ENCODE assay signal across 9 cellular contexts in the genomic region with DNA sequence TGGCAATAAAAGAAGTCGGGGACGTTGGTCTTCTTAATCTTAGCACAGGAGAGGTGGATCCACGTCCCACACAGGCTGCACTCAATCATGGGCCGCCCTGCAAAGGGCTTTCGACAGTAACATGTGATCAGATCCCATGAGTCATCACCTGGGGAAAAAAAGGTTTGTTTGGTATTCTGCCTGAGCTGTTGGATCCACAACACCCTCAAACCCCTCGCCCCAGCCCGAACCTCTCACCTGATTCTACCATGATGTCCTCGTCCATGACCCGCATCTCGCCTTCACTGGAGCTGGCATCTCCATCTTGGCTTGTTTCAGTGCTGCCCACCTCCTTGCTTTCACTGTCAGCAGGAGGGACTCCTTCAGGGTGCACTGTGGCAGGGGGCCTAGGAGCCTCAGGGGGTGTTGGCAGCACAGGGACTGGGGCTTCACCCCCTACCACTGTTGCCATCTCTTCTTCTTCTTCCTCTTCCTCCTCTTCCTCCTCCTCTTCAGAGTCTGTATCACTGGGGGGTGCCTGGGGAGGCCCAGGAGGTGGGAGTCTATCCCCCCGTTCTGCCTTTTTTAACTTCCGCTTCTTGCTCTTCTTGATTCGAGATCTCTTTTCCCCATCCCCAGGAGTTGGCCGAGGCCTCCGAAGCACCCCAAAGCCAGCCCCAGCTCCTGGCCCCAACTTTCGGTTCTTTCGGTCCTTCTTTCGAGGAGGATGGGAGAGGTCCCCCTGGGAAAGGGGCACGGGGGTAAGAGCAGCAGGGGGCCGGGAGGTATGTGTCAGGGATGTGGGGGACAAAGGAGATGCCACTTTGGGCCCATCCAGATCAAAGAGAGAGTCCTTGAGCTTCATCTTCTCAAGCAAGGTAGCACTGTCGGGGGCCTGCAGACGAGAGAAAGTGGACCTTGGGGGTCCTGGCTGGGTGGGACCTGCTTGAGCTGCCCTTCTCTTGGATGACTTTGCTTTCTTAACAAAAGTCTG. TPM values are rescaled to one million over a fixed set of nuclear protein-coding genes. Genes with fewer than 3 reads are reported as not detected.
DNase-seq lines count a peak whose midpoint lies in the region; ATAC-seq and TF ChIP-seq lines count a peak whose summit lies in the region.
"Had no signal": no experiment of that assay in that cellular context is flagged by ENCODE, and none has a peak within 500 bp of the region (broad histone marks: within the 10 kb centered on the region; RNA-seq: fewer than 3 reads in every experiment).

No MANE protein-coding gene starts in this region.

- DNase-seq in Calu3 (no peak), M059J (ENCODE audit: low read depth) (peak; percentile 62), breast epithelium (ENCODE audit: low spot score in 2 of 2) (no peak), epidermal melanocyte (ENCODE audit: insufficient read length, low spot score) (no peak), SJCRH30 (no peak)
- no peak for DNase-seq in effector memory CD4-positive, alpha-beta T cell
- DNase-seq: MG63 had no signal

- H3K9ac ChIP-seq in neural cell (ENCODE audit: low read length), result no peak overlapping the region

- no peaks in the 10 kb centered on the region for H3K9me2 ChIP-seq in neural cell (ENCODE audit: insufficient read depth, low read length)

- H3K79me2 ChIP-seq in neural cell (replicated peaks; ENCODE audit: insufficient read depth, low read length), result peaks cover 82% of the 10 kb centered on the region

- H3K4me1 ChIP-seq in breast epithelium (peaks cover 0 to 24% of the 10 kb centered on the region in 2 donors), SJCRH30 (0 out of 2 replicates have a peak, but pooled peaks cover 4% of the 10 kb centered on the region)
- H3K4me1 ChIP-seq in effector memory CD4-positive, alpha-beta T cell (ENCODE audit: control insufficient read depth, insufficient read depth, low read length, poor library complexity, severe bottlenecking), result peaks cover 32% of the 10 kb centered on the region

- H3K27me3 Mint-ChIP-seq in Calu3 (ENCODE audit: unreplicated experiment), result no peaks in the 10 kb centered on the region

- H3K9me3 ChIP-seq in breast epithelium (no peaks in the 10 kb centered on the region), neural cell (ENCODE audit: low read length) (no peaks in the 10 kb centered on the region), SJCRH30 (replicated peaks) (no peaks in the 10 kb centered on the region)
- no peaks in the 10 kb centered on the region for H3K9me3 ChIP-seq in effector memory CD4-positive, alpha-beta T cell (ENCODE audit: control insufficient read depth, low read length)
- H3K9me3 ChIP-seq: MG63 had no signal

- intact Hi-C loops in Calu3 (cut with micrococcal nuclease; ENCODE audit: unreplicated experiment), result no loop called here
- intact Hi-C loops in breast epithelium (cut with DNase I; ENCODE audit: low total_unique reads), result no loop called here

- peaks cover 91% of the 10 kb centered on the region for H3K36me3 Mint-ChIP-seq in Calu3 (ENCODE audit: insufficient read depth, unreplicated experiment)

- H3K4me2 ChIP-seq in neural cell (ENCODE audit: low read length), result no peak overlapping the region

- BruUV-seq in Calu3 (replicated peaks; lab: Mats Ljungman, UMichigan), result TSS peak; percentile 3

- no peaks in the 10 kb centered on the region for H3K27me3 ChIP-seq in breast epithelium
- H3K27me3 ChIP-seq in neural cell (ENCODE audit: insufficient read depth, low read depth, low read length), result no peaks in the 10 kb centered on the region
- H3K27me3 ChIP-seq in effector memory CD4-positive, alpha-beta T cell (replicated peaks; ENCODE audit: control insufficient read depth, insufficient read depth, low read length, poor library complexity, severe bottlenecking), result no peaks in the 10 kb centered on the region
- no peaks in the 10 kb centered on the region for H3K27me3 ChIP-seq in SJCRH30
- H3K27me3 ChIP-seq: MG63 had no signal

- H3K9me3 Mint-ChIP-seq in Calu3 (ENCODE audit: low read depth, unreplicated experiment), result no peaks in the 10 kb centered on the region

- H3K4me3 Mint-ChIP-seq in Calu3 (ENCODE audit: low read depth, unreplicated experiment), result peak overlapping the region; percentile 82

- no peak for TF ChIP-seq EP300 in neural cell (conservative IDR thresholded peaks at IDR 0.05; ENCODE audit: poor library complexity, severe bottlenecking)

- no peak overlapping the region for H3K27ac Mint-ChIP-seq in Calu3 (ENCODE audit: unreplicated experiment)

- peaks cover 48% of the 10 kb centered on the region for H3K4me1 Mint-ChIP-seq in Calu3 (ENCODE audit: low read depth, unreplicated experiment)

- H3F3A ChIP-seq in neural cell (ENCODE audit: insufficient read depth, low read length, poor library complexity, severe bottlenecking), result peaks cover 3% of the 10 kb centered on the region

- no peaks in the 10 kb centered on the region for H4K20me1 ChIP-seq in neural cell (ENCODE audit: insufficient read depth)

- CTCF ChIA-PET in Calu3 (lab: Charles Lee), result no interaction called here

- no peaks in the 10 kb centered on the region for H3K36me3 ChIP-seq in breast epithelium
- H3K36me3 ChIP-seq in neural cell (ENCODE audit: insufficient read depth, low read length), result no peaks in the 10 kb centered on the region
- H3K36me3 ChIP-seq in effector memory CD4-positive, alpha-beta T cell (ENCODE audit: control insufficient read depth, insufficient read depth, low read length), result peaks cover 21% of the 10 kb centered on the region
- H3K36me3 ChIP-seq in SJCRH30, result peaks cover 11% of the 10 kb centered on the region; the same call in 1 of the 2 replicates

- no peak for TF ChIP-seq RAD21 in neural cell (conservative IDR thresholded peaks at IDR 0.05)

- ATAC-seq in GM21381 (IDR thresholded peaks at IDR 0.05; ENCODE audit: unreplicated experiment), result no peak

- TF ChIP-seq CTCF in Calu3 (IDR thresholded peaks at IDR 0.05; ENCODE audit: unreplicated experiment), result no peak
- no peak for TF ChIP-seq CTCF in breast epithelium (IDR thresholded peaks at IDR 0.05)
- no peak for TF ChIP-seq CTCF in neural cell (IDR thresholded peaks at IDR 0.05; ENCODE audit: poor library complexity, severe bottlenecking)

- no peak overlapping the region for H2AFZ ChIP-seq in neural cell (ENCODE audit: low read depth, low read length)

- no peak overlapping the region for H3K4me3 ChIP-seq in breast epithelium
- peak overlapping the region; percentile 75 for H3K4me3 ChIP-seq in neural cell (ENCODE audit: low read length)
- no peak overlapping the region for H3K4me3 ChIP-seq in effector memory CD4-positive, alpha-beta T cell (ENCODE audit: insufficient read depth, low read depth, low read length, poor library complexity, severe bottlenecking)
- no peak overlapping the region for H3K4me3 ChIP-seq in SJCRH30
- H3K4me3 ChIP-seq: MG63 had no signal

- no peak for TF ChIP-seq POLR2A in breast epithelium (IDR thresholded peaks at IDR 0.05)

- H3K27ac ChIP-seq in breast epithelium, result peak overlapping the region; percentile 15 to 93
- H3K27ac ChIP-seq in neural cell (ENCODE audit: low read length), result no peak overlapping the region
- H3K27ac ChIP-seq in effector memory CD4-positive, alpha-beta T cell (ENCODE audit: insufficient read depth, low read length, poor library complexity, severe bottlenecking), result no peak overlapping the region
- H3K27ac ChIP-seq in SJCRH30, result no peak overlapping the region

TF ChIP-seq in neural cell, 6 proteins besides CTCF, POLR2A, EP300 and RAD21 (continues in another document):
- TF ChIP-seq SMC3 (conservative IDR thresholded peaks at IDR 0.05; ENCODE audit: poor library complexity) (no peak), TAF1 (IDR thresholded peaks at IDR 0.05; ENCODE audit: low read depth) (no peak)

RNA-seq across cellular contexts. Expression of gene DVL2, which starts 1.7 kb away (rescaled TPM):
- total RNA-seq in Calu3 (2022) (44.8 and 45.7 TPM in 2 replicates), breast epithelium (10 to 100 TPM; 32.0 to 58.2 (median 47.9) TPM)
- total RNA-seq in M059J (2014; rRNA removed; shearing (Covaris generic)), result 23.9 and 39.1 TPM in 2 replicates
- 41.1 and 59.2 TPM in 2 replicates for polyA plus RNA-seq in neural cell
- 84.3 and 92.8 TPM in 2 replicates for polyA minus RNA-seq in neural cell
- total RNA-seq in SJCRH30 (2014; rRNA removed; shearing (Covaris generic)), result 33.4 and 39.0 TPM in 2 replicates

RNA-seq across cellular contexts. Expression of gene PHF23, which starts 3.3 kb away (rescaled TPM):
- total RNA-seq in Calu3 (2022) (30.2 and 31.6 TPM in 2 replicates), breast epithelium (10 to 100 TPM; 22.1 to 40.4 (median 37.7) TPM)
- 49.6 and 53.3 TPM in 2 replicates for total RNA-seq in M059J (2014; rRNA removed; shearing (Covaris generic))
- 55.7 and 60.3 TPM in 2 replicates for polyA plus RNA-seq in neural cell
- 53.1 and 54.8 TPM in 2 replicates for polyA minus RNA-seq in neural cell
- 28.7 and 30.9 TPM in 2 replicates for total RNA-seq in SJCRH30 (2014; rRNA removed; shearing (Covaris generic))

RNA-seq across cellular contexts. Expression of gene GABARAP, which starts 6.3 kb away (rescaled TPM):
- total RNA-seq in Calu3 (2022), result 183 and 188 TPM in 2 replicates
- 575 and 595 TPM in 2 replicates for total RNA-seq in M059J (2014; rRNA removed; shearing (Covaris generic))
- 100 to 1,000 TPM; 620 to 765 (median 631) TPM for total RNA-seq in breast epithelium
- polyA plus RNA-seq in neural cell, result 384 and 512 TPM in 2 replicates
- polyA minus RNA-seq in neural cell, result 280 and 287 TPM in 2 replicates
- total RNA-seq in SJCRH30 (2014; rRNA removed; shearing (Covaris generic)), result 139 and 141 TPM in 2 replicates

RNA-seq across cellular contexts. Expression of gene CTDNEP1, which starts 15.6 kb away (rescaled TPM):
- 85.2 and 85.3 TPM in 2 replicates for total RNA-seq in Calu3 (2022)
- total RNA-seq in M059J (2014; rRNA removed; shearing (Covaris generic)), result 38.4 and 42.6 TPM in 2 replicates
- 10 to 100 TPM; 35.7 to 67.5 (median 60.5) TPM for total RNA-seq in breast epithelium
- 37.3 and 39.4 TPM in 2 replicates for polyA plus RNA-seq in neural cell
- polyA minus RNA-seq in neural cell, result 30.9 and 44.2 TPM in 2 replicates
- 36.1 and 36.9 TPM in 2 replicates for total RNA-seq in SJCRH30 (2014; rRNA removed; shearing (Covaris generic))

RNA-seq across cellular contexts. Expression of gene ELP5, which starts 16.0 kb away (rescaled TPM):
- total RNA-seq in Calu3 (2022) (20.3 and 21.3 TPM in 2 replicates), breast epithelium (10 to 100 TPM; 26.9 to 36.7 (median 30.6) TPM)
- 75.1 and 75.3 TPM in 2 replicates for total RNA-seq in M059J (2014; rRNA removed; shearing (Covaris generic))
- 82.7 and 99.5 TPM in 2 replicates for polyA plus RNA-seq in neural cell
- 39.4 and 40.3 TPM in 2 replicates for polyA minus RNA-seq in neural cell
- total RNA-seq in SJCRH30 (2014; rRNA removed; shearing (Covaris generic)), result 39.6 and 43.8 TPM in 2 replicates

Comparison
In these comparisons a context has a peak if more than half of its experiments do, and no peak if none do; other contexts are left out.
1. H3K27ac ChIP-seq: peak in breast epithelium (2 of 2); none in neural cell (single experiment), effector memory CD4-positive, alpha-beta T cell (single experiment) and SJCRH30 (single experiment).